In genomic region chr12:26410686-26411085, GRCh38 we compare ENCODE assay signal across 27 cellular contexts.
"Had no signal": no experiment of that assay in that cellular context is flagged by ENCODE, and none has a peak within 500 bp of the region (broad histone marks: within the 10 kb centered on the region; RNA-seq: fewer than 3 reads in every experiment).

No MANE protein-coding gene starts in this region.

- H3K27ac ChIP-seq: ascending aorta, brain microvascular endothelial cell, breast epithelium, VCaP had no signal

- DNase-seq: activated B cell treated with CpG ODN at 0.5 μM for 24 hours; activated CD4-positive, alpha-beta memory T cell treated with anti-CD3 and anti-CD28 coated beads, Interleukin-2, amount 10 ng/mL, durations not matched to agents 7 days and 5 days; activated CD4-positive, alpha-beta T cell treated with anti-CD3 and anti-CD28 coated beads for 48 hours; activated CD4-positive, alpha-beta T cell treated with anti-CD3 and anti-CD28 coated beads, Interleukin-2, amount 10 ng/mL, durations not matched to agents 7 days and 5 days; activated CD4-positive, alpha-beta T cell treated with anti-CD3 and anti-CD28 coated beads, Interleukin-2, amount 50 U/mL, for 48 hours; activated CD4-positive, CD25-positive, alpha-beta regulatory T cell treated with anti-CD3 and anti-CD28 coated beads, Interleukin-2, amount 50 U/mL, for 72 hours; activated CD8-positive, alpha-beta memory T cell treated with anti-CD3 and anti-CD28 coated beads for 24 hours; activated CD8-positive, alpha-beta memory T cell treated with anti-CD3 and anti-CD28 coated beads, Interleukin-2, amount 10 ng/mL, durations not matched to agents 7 days and 5 days; activated CD8-positive, alpha-beta memory T cell treated with anti-CD3 and anti-CD28 coated beads, Interleukin-2, amount 50 U/mL, for 48 hours; activated CD8-positive, alpha-beta T cell treated with anti-CD3 and anti-CD28 coated beads, Interleukin-2, amount 10 ng/mL, durations not matched to agents 7 days and 5 days; activated effector memory CD4-positive, alpha-beta T cell treated with Interleukin-2 at 50 U/mL for 16 hours; activated gamma-delta T cell; activated naive CD4-positive, alpha-beta T cell treated with anti-CD3 and anti-CD28 coated beads, Interleukin-2, amount 10 ng/mL, durations not matched to agents 7 days and 5 days; activated naive CD4-positive, alpha-beta T cell treated with Interleukin-2 at 50 U/mL for 16 hours; activated naive CD8-positive, alpha-beta T cell treated with anti-CD3 and anti-CD28 coated beads, Interleukin-2, amount 10 ng/mL, durations not matched to agents 7 days and 5 days; activated naive CD8-positive, alpha-beta T cell treated with anti-CD3 and anti-CD28 coated beads, Interleukin-2, amount 50 U/mL, for 24 hours; activated T-cell treated with anti-CD3 and anti-CD28 coated beads, Interleukin-2, amount 50 U/mL, for 24 hours; activated T-cell treated with anti-CD3 and anti-CD28 coated beads, Interleukin-2, amount 50 U/mL, for 48 hours; amygdala; anterior cingulate cortex; brain microvascular endothelial cell; central memory CD4-positive, alpha-beta T cell; T-cell; T-helper 17 cell had no signal

- H3K9me3 ChIP-seq: ascending aorta, breast epithelium had no signal

- H3K36me3 ChIP-seq: brain microvascular endothelial cell, breast epithelium had no signal

- H3K4me1 ChIP-seq: ascending aorta, breast epithelium had no signal

- ATAC-seq: activated CD8-positive, alpha-beta memory T cell treated with anti-CD3 and anti-CD28 coated beads, Interleukin-2, amount 10 ng/mL, durations not matched to agents 7 days and 5 days; activated CD8-positive, alpha-beta T cell treated with anti-CD3 and anti-CD28 coated beads, Interleukin-2, amount 10 ng/mL, durations not matched to agents 7 days and 5 days; activated naive CD8-positive, alpha-beta T cell treated with anti-CD3 and anti-CD28 coated beads, Interleukin-2, amount 50 U/mL, for 24 hours; T-cell; T-helper 17 cell had no signal

- H3K27me3 ChIP-seq: ascending aorta, brain microvascular endothelial cell, breast epithelium had no signal

- H3K4me3 ChIP-seq: ascending aorta, breast epithelium had no signal
